Comparison of ENCODE assay signal across 1 cellular context in genomic region chr2:7012141-7012809, GRCh38.
TF ChIP-seq lines count a peak whose summit lies in the region.

No MANE protein-coding gene starts in this region.

TF ChIP-seq in GM23338, 12 proteins besides CTCF, POLR2A, EP300 and RAD21 (continued from another document):
- TF ChIP-seq EZH2phosphoT487 (IDR thresholded peaks at IDR 0.05; ENCODE audit: unreplicated experiment) (no peak), ZNF462 (CRISPR knock-in tag; IDR thresholded peaks at IDR 0.05) (no peak)
